2 cellular contexts compared by ENCODE assay signal in genomic region chr12:88419794-88420193, GRCh38.
TF ChIP-seq lines count a peak whose summit lies in the region.

No MANE protein-coding gene starts in this region.

TF ChIP-seq in IMR-90, 13 proteins besides CTCF, POLR2A, EP300 and RAD21 (continued from another document):
- TF ChIP-seq BHLHE40 (IDR thresholded peaks at IDR 0.05; ENCODE audit: low read depth, low read length) = 0 out of 2 replicates have a peak, but pooled peaks have one; percentile 12
TF ChIP-seq in IMR-90: peak in this region for 1.

TF ChIP-seq in GM23338, 12 proteins besides CTCF, POLR2A, EP300 and RAD21 (continued from another document):
- no peak for TF ChIP-seq ZNF462 (CRISPR knock-in tag; IDR thresholded peaks at IDR 0.05)
- TF ChIP-seq NANOG (IDR thresholded peaks at IDR 0.05; ENCODE audit: borderline replicate concordance) = no peak
TF ChIP-seq in GM23338: peak in this region for 0.
